13 cellular contexts compared by ENCODE assay signal in the genomic region with DNA sequence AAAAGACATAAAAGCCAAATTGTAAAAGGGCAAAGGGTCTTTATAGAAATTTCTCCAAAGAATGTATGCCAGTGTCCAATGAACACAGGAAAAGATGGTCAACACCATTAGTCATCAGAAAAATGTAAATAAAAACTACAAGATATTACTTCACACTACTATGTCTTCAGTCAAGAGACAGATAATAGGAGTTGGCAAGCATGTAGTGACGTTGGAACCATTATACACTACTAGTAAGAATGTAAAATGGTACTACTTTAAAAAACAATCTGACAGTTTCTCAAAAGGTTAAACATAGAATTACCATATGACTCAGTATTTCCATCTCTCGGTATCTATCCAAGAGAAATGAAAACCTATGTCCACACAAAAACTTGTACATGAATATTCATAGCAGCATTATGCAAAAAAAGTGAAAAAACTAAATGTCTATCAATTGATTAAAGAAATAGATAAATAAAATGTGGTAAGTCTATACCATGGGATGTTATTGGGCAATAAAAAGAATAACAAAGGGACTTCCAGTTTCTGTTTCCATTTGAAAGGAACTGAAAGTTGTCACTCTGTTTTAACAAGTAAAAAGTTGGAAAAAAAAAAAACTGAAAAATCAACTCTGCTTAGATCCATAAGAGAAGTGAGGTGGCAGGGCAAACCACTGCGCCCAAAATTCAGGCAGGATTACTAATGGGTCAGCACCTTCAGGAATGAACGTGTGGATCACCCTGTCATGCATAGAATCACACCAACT.
DNase-seq lines count a peak whose midpoint lies in the region; ATAC-seq, FAIRE-seq and TF ChIP-seq lines count a peak whose summit lies in the region.
"Had no signal": no experiment of that assay in that cellular context is flagged by ENCODE, and none has a peak within 500 bp of the region (broad histone marks: within the 10 kb centered on the region; RNA-seq: fewer than 3 reads in every experiment).

No MANE protein-coding gene starts in this region.

- intact Hi-C loops in GM12878 (cut with micrococcal nuclease; ENCODE audit: unreplicated experiment): no loop called here
- intact Hi-C loops in vagina (cut with DNase I): no loop called here

- H3K36me3 ChIP-seq in GM12878 (ENCODE audit: control insufficient read depth in 2 of 2, insufficient read depth in 2 of 2, low read length in 1 of 2) (no peaks in the 10 kb centered on the region), vagina (no peaks in the 10 kb centered on the region)
- H3K36me3 ChIP-seq: left lung, Peyer's patch, spleen had no signal

- TF ChIP-seq POLR2A in GM12891 (IDR thresholded peaks at IDR 0.05; ENCODE audit: low read depth, low read length) (no peak), GM12878 (IDR thresholded peaks at IDR 0.05; ENCODE audit: low read depth, low read length) (no peak), vagina (IDR thresholded peaks at IDR 0.05) (no peak)

- no peaks in the 10 kb centered on the region for H3K27me3 ChIP-seq in GM12878 (replicated peaks in 1 of 2; ENCODE audit: control insufficient read depth in 2 of 2, insufficient read depth in 2 of 2, low read length in 1 of 2)
- no peaks in the 10 kb centered on the region for H3K27me3 ChIP-seq in vagina
- H3K27me3 ChIP-seq: left lung, Peyer's patch, spleen had no signal

- H3K9me3 ChIP-seq in GM12878 (replicated peaks; ENCODE audit: control insufficient read depth, insufficient read depth, low read length) (no peaks in the 10 kb centered on the region), vagina (no peaks in the 10 kb centered on the region)
- H3K9me3 ChIP-seq: Peyer's patch had no signal

- peak; percentile 60 for ATAC-seq in GM21786 (IDR thresholded peaks at IDR 0.05; ENCODE audit: unreplicated experiment)
- peak; percentile 35 for ATAC-seq in HG03575 (IDR thresholded peaks at IDR 0.05; ENCODE audit: extremely low read depth, insufficient number of reproducible peaks, low FRiP score, unreplicated experiment)
- ATAC-seq in GM12878: peak; percentile 91
- ATAC-seq in HG03460 (IDR thresholded peaks at IDR 0.05; ENCODE audit: unreplicated experiment): no peak
- ATAC-seq in GM21526 (IDR thresholded peaks at IDR 0.05; ENCODE audit: low FRiP score, unreplicated experiment): no peak

- SMC1A ChIA-PET in GM12878 (lab: Charles Lee; ENCODE audit: uncharacterized antibody, unreplicated experiment): interaction anchor here (1.3 to 1.8 kb wide), 2 partner anchors 12 to 158 kb away, joined by 3 to 5 read pairs; no protein-coding TSS in a partner anchor

- no peak overlapping the region for H3K4me3 ChIP-seq in GM12878
- no peak overlapping the region for H3K4me3 ChIP-seq in vagina
- H3K4me3 ChIP-seq: left lung, Peyer's patch, spleen had no signal

- H4K20me1 ChIP-seq in GM12878 (ENCODE audit: control insufficient read depth, insufficient read depth): no peaks in the 10 kb centered on the region

- H3K79me2 ChIP-seq in GM12878 (ENCODE audit: control insufficient read depth, insufficient read depth, low read length): no peaks in the 10 kb centered on the region

- H3K9ac ChIP-seq in GM12878 (ENCODE audit: control insufficient read depth, insufficient read depth, low read length): no peak overlapping the region

- no peak for FAIRE-seq in GM12891 (lab: Jason Lieb, UNC)
- no peak for FAIRE-seq in GM12878 (lab: Jason Lieb, UNC)

- H3K27ac ChIP-seq in GM12878 (ENCODE audit: control insufficient read depth, insufficient read depth) (no peak overlapping the region), vagina (no peak overlapping the region)
- H3K27ac ChIP-seq: Peyer's patch had no signal

- 33% methylated on average over 4 of the region's 4 CpGs for WGBS in GM12878 (ENCODE audit: insufficient coverage, insufficient replicate concordance, low lambda C conversion rate, missing lambda C conversion rate)

- TF ChIP-seq EP300 in GM12878 (IDR thresholded peaks at IDR 0.05; ENCODE audit: borderline replicate concordance in 1 of 2, control insufficient read depth in 1 of 2, low read depth in 2 of 2, low read length in 2 of 2): no peak

- POLR2A ChIA-PET in GM12878 (lab: Charles Lee): no interaction called here

- in situ Hi-C loops in GM12878 (cut with MboI): no loop called here

- no TSS peak for BruUV-seq in GM12878 (replicated peaks; lab: Mats Ljungman, UMichigan)

- RAD21 ChIA-PET in GM12878 (lab: Charles Lee; ENCODE audit: unreplicated experiment): no interaction called here

- H3K4me2 ChIP-seq in GM12878 (ENCODE audit: control insufficient read depth, insufficient read depth): peak overlapping the region; percentile 13

- no peak overlapping the region for H2AFZ ChIP-seq in GM12878 (ENCODE audit: control insufficient read depth, low read depth, low read length)

- DNase-seq in GM12891 (ENCODE audit: insufficient read length, low spot score) (no peak), GM12878 (ENCODE audit: low read depth, low spot score) (no peak), HPDE6-E6E7 (ENCODE audit: extremely low spot score) (no peak), vagina (ENCODE audit: extremely low spot score in 2 of 2) (no peak)
- DNase-seq: aorta; effector CD8-positive, alpha-beta T cell; left lung; Peyer's patch; spleen had no signal

- CTCF ChIA-PET in GM12878 (lab: Yijun Ruan, JAX): interaction anchor here (1.0 kb wide), 1 partner anchor 70 kb away, joined by 4 read pairs; no protein-coding TSS in a partner anchor

- no peak for TF ChIP-seq RAD21 in GM12878 (IDR thresholded peaks at IDR 0.05; ENCODE audit: insufficient read depth, low read depth, low read length)

- TF ChIP-seq CTCF in GM12878 (IDR thresholded peaks at IDR 0.05 in 2 of 3, conservative IDR thresholded peaks at IDR 0.05 in 1 of 3; ENCODE audit: control insufficient read depth in 2 of 3, extremely low read depth in 1 of 3, insufficient read depth in 1 of 3, low read depth in 3 of 3, low read length in 3 of 3) (no peak), vagina (IDR thresholded peaks at IDR 0.05) (no peak)

- H3K4me1 ChIP-seq in GM12878 (ENCODE audit: control insufficient read depth, insufficient read depth, low read length): no peaks in the 10 kb centered on the region
- H3K4me1 ChIP-seq in vagina: no peaks in the 10 kb centered on the region
- H3K4me1 ChIP-seq: left lung, Peyer's patch, spleen had no signal

TF ChIP-seq in GM12891, 5 proteins besides CTCF, POLR2A, EP300 and RAD21:
- TF ChIP-seq POLR2AphosphoS5 (IDR thresholded peaks at IDR 0.05; ENCODE audit: low read depth, low read length): no peak
- peak; percentile 36; the same call in 1 of the 2 replicates for TF ChIP-seq SPI1 (IDR thresholded peaks at IDR 0.05; ENCODE audit: low read depth, low read length)

TF ChIP-seq in GM12878, 131 proteins besides CTCF, POLR2A, EP300 and RAD21 (continues in another document):
- TF ChIP-seq NFIC (IDR thresholded peaks at IDR 0.05; ENCODE audit: low read depth, low read length) (0 out of 2 replicates have a peak, but pooled peaks have one; percentile 50), ATF7 (IDR thresholded peaks at IDR 0.05; ENCODE audit: low read depth) (peak; percentile 44; the same call in 1 of the 2 replicates), IKZF2 (IDR thresholded peaks at IDR 0.05) (peak; percentile 40; a peak in 2 of 4 replicates), RFX5 (IDR thresholded peaks at IDR 0.05; ENCODE audit: low read depth, low read length) (no peak), FOXM1 (IDR thresholded peaks at IDR 0.05; ENCODE audit: low read depth, low read length) (no peak), SIN3A (IDR thresholded peaks at IDR 0.05; ENCODE audit: low read depth, low read length) (no peak), IRF4 (IDR thresholded peaks at IDR 0.05; ENCODE audit: low read depth, low read length) (no peak), BACH1 (IDR thresholded peaks at IDR 0.05; ENCODE audit: borderline replicate concordance) (no peak), SPI1 (IDR thresholded peaks at IDR 0.05; ENCODE audit: borderline replicate concordance, insufficient read depth, low read depth, low read length) (peak; percentile 43; the same call in 1 of the 2 replicates), YBX1 (IDR thresholded peaks at IDR 0.05) (no peak), ZNF24 (IDR thresholded peaks at IDR 0.05) (no peak), ESRRA (IDR thresholded peaks at IDR 0.05; ENCODE audit: low read length) (no peak), CBFB (IDR thresholded peaks at IDR 0.05; ENCODE audit: low read depth) (no peak)
- TF ChIP-seq, protein P1, sequence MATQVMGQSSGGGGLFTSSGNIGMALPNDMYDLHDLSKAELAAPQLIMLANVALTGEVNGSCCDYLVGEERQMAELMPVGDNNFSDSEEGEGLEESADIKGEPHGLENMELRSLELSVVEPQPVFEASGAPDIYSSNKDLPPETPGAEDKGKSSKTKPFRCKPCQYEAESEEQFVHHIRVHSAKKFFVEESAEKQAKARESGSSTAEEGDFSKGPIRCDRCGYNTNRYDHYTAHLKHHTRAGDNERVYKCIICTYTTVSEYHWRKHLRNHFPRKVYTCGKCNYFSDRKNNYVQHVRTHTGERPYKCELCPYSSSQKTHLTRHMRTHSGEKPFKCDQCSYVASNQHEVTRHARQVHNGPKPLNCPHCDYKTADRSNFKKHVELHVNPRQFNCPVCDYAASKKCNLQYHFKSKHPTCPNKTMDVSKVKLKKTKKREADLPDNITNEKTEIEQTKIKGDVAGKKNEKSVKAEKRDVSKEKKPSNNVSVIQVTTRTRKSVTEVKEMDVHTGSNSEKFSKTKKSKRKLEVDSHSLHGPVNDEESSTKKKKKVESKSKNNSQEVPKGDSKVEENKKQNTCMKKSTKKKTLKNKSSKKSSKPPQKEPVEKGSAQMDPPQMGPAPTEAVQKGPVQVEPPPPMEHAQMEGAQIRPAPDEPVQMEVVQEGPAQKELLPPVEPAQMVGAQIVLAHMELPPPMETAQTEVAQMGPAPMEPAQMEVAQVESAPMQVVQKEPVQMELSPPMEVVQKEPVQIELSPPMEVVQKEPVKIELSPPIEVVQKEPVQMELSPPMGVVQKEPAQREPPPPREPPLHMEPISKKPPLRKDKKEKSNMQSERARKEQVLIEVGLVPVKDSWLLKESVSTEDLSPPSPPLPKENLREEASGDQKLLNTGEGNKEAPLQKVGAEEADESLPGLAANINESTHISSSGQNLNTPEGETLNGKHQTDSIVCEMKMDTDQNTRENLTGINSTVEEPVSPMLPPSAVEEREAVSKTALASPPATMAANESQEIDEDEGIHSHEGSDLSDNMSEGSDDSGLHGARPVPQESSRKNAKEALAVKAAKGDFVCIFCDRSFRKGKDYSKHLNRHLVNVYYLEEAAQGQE (IDR thresholded peaks at IDR 0.05; ENCODE audit: low read depth, low read length): no peak

Comparison
In these comparisons a context has a peak if more than half of its experiments do, and no peak if none do; other contexts are left out.
1. ATAC-seq: peak in GM21786 (single experiment), HG03575 (single experiment) and GM12878 (single experiment); none in HG03460 (single experiment) and GM21526 (single experiment).